In the genomic region with DNA sequence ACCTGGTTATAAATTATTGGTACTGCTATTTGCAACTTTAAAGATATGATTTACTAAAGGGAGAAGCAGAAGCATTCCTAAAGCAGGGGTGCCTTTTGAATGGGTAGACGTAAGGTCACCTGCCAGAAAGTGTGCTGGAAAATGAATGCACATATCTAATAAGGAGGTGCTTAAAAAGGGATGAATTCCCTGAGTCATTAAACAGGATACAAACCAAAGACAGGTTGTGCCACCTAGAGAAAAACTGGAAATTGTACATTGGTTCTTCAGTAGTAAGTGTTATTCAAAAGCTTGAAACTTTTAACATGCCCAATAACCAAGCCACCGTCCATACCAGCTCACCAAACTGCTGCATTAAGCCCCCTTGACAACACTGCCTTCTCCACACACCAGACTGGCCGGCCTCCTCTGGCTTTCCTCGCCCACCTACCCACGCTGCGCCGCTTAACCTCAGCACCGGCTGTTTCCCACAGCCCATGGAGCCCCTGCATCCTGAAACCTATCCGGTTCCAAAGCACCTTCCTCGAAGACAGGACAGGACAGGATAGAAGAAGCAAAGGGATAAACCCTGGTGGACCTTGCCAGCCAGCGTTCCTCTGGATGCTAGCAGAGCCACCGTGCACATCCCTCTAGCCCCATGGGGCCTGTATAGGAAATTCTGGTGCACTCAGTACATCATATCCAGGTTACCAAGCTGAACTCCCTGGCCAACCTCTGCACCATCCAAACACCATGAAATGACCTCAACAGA, we compare ENCODE assay signal across 10 cellular contexts.
DNase-seq lines count a peak whose midpoint lies in the region; ATAC-seq and TF ChIP-seq lines count a peak whose summit lies in the region.
"Had no signal": no experiment of that assay in that cellular context is flagged by ENCODE, and none has a peak within 500 bp of the region (broad histone marks: within the 10 kb centered on the region; RNA-seq: fewer than 3 reads in every experiment).

No MANE protein-coding gene starts in this region.

- H3K4me1 Mint-ChIP-seq in CD8-positive, alpha-beta T cell (ENCODE audit: low read depth): peaks cover 17% of the 10 kb centered on the region
- peaks cover 21% of the 10 kb centered on the region for H3K4me1 Mint-ChIP-seq in MCF 10A (ENCODE audit: insufficient read depth, unreplicated experiment)
- H3K4me1 Mint-ChIP-seq in naive B cell: peaks cover 15 to 28% (median 20%) of the 10 kb centered on the region in 3 donors

- H3K4me3 ChIP-seq in CD8-positive, alpha-beta T cell (ENCODE audit: low read depth, low read length): no peak overlapping the region
- H3K4me3 ChIP-seq in lower leg skin (ENCODE audit: low read depth, poor library complexity, severe bottlenecking): no peak overlapping the region

- H3K4me3 Mint-ChIP-seq in CD8-positive, alpha-beta T cell: peak overlapping the region; percentile 82
- peak overlapping the region; percentile 77 for H3K4me3 Mint-ChIP-seq in MCF 10A (ENCODE audit: unreplicated experiment)
- H3K4me3 Mint-ChIP-seq in naive B cell: peak overlapping the region in 7 of 8 donors; percentile 72 to 95 (median 86)

- H3K36me3 Mint-ChIP-seq in CD8-positive, alpha-beta T cell: no peaks in the 10 kb centered on the region
- H3K36me3 Mint-ChIP-seq in MCF 10A (ENCODE audit: insufficient read depth, unreplicated experiment) (no peaks in the 10 kb centered on the region), naive B cell (no peaks in the 10 kb centered on the region)

- H3K27me3 ChIP-seq in CD8-positive, alpha-beta T cell (ENCODE audit: insufficient read depth, low read length): peaks cover 4% of the 10 kb centered on the region

- H3K4me1 ChIP-seq in CD8-positive, alpha-beta T cell (ENCODE audit: insufficient read depth, low read length): peaks cover 12% of the 10 kb centered on the region

- BruUV-seq in MCF 10A (replicated peaks; lab: Mats Ljungman, UMichigan): no TSS peak

- no peaks in the 10 kb centered on the region for H3K9me3 Mint-ChIP-seq in CD8-positive, alpha-beta T cell
- H3K9me3 Mint-ChIP-seq in MCF 10A (ENCODE audit: unreplicated experiment) (no peaks in the 10 kb centered on the region), naive B cell (peaks cover 0 to 5% (median 0%) of the 10 kb centered on the region in 7 donors)

- no peaks in the 10 kb centered on the region for H3K9me3 ChIP-seq in CD8-positive, alpha-beta T cell (ENCODE audit: low read length)
- H3K9me3 ChIP-seq: neutrophil, upper lobe of left lung had no signal

- no peak overlapping the region for H3K27ac Mint-ChIP-seq in CD8-positive, alpha-beta T cell
- no peak overlapping the region for H3K27ac Mint-ChIP-seq in MCF 10A (ENCODE audit: low read depth, unreplicated experiment)
- peak overlapping the region in 1 of 6 donors; percentile 60 for H3K27ac Mint-ChIP-seq in naive B cell

- no peak for TF ChIP-seq POLR2A in lower leg skin (IDR thresholded peaks at IDR 0.05)

- no peak for DNase-seq in CD8-positive, alpha-beta T cell
- DNase-seq in NCI-H2107 (lab: John Stamatoyannopoulos, UW) (peak; percentile 28), MCF 10A (ENCODE audit: unreplicated experiment) (no peak), naive B cell (no peak), lower leg skin (ENCODE audit: low spot score in 2 of 2) (no peak)

- intact Hi-C loops in CD8-positive, alpha-beta T cell (cut with DNase I, micrococcal nuclease): no loop called here
- intact Hi-C loops in MCF 10A (cut with micrococcal nuclease): loop anchor here (2.0 to 5.0 kb wide), 2 partner anchors 43 to 160 kb away; no protein-coding TSS in a partner anchor
- intact Hi-C loops in lower leg skin (cut with DNase I; ENCODE audit: low total_unique reads): no loop called here

- no peak for ATAC-seq in CD8-positive, alpha-beta T cell
- ATAC-seq in naive B cell (ENCODE audit: low read depth in 2 of 2): no peak
- ATAC-seq in GM18870 (IDR thresholded peaks at IDR 0.05; ENCODE audit: unreplicated experiment): no peak
- no peak for ATAC-seq in GM19351 (IDR thresholded peaks at IDR 0.05; ENCODE audit: unreplicated experiment)
- ATAC-seq in GM18867 (IDR thresholded peaks at IDR 0.05; ENCODE audit: unreplicated experiment): no peak

- POLR2A ChIA-PET in CD8-positive, alpha-beta T cell (lab: Charles Lee): no interaction called here
- POLR2A ChIA-PET in MCF 10A (lab: Yijun Ruan, JAX): interaction anchor here (3.1 kb wide), 1 partner anchor 201 kb away, joined by 17 read pairs; the partner anchor contains the start of gene CAND1

- no peak for TF ChIP-seq CTCF in CD8-positive, alpha-beta T cell (IDR thresholded peaks at IDR 0.05)
- TF ChIP-seq CTCF in MCF 10A (IDR thresholded peaks at IDR 0.05; ENCODE audit: unreplicated experiment) (peak; percentile 8), lower leg skin (IDR thresholded peaks at IDR 0.05) (no peak)

- no peak overlapping the region for H3K27ac ChIP-seq in CD8-positive, alpha-beta T cell (ENCODE audit: low read depth, low read length)
- H3K27ac ChIP-seq: neutrophil, upper lobe of left lung had no signal

- peaks cover 57% of the 10 kb centered on the region for H3K27me3 Mint-ChIP-seq in CD8-positive, alpha-beta T cell (ENCODE audit: low read depth)
- H3K27me3 Mint-ChIP-seq in MCF 10A (ENCODE audit: insufficient read depth, unreplicated experiment) (no peaks in the 10 kb centered on the region), naive B cell (peaks cover 50 to 69% (median 55%) of the 10 kb centered on the region in 3 donors)

- CTCF ChIA-PET in CD8-positive, alpha-beta T cell (lab: Charles Lee): no interaction called here
- CTCF ChIA-PET in MCF 10A (lab: Yijun Ruan, JAX): interaction anchor here (0.6 to 0.8 kb wide), 3 partner anchors 18 to 145 kb away, joined by 3 to 5 read pairs (median 3); no protein-coding TSS in a partner anchor

- no peaks in the 10 kb centered on the region for H3K36me3 ChIP-seq in CD8-positive, alpha-beta T cell (ENCODE audit: insufficient read depth, low read length)
- H3K36me3 ChIP-seq: neutrophil, upper lobe of left lung had no signal

- 30 to 32% methylated on average over 10 to 12 of the region's 12 CpGs for WGBS in lower leg skin, 2 donors
